Comparison of ENCODE assay signal across 13 cellular contexts in genomic region chr16:49664221-49665215, GRCh38.
A peak's percentile ranks its signal among the peaks of the same experiment; 100 is the strongest.
DNase-seq lines count a peak whose midpoint lies in the region; TF ChIP-seq lines count a peak whose summit lies in the region.
"Had no signal": no experiment of that assay in that cellular context is flagged by ENCODE, and none has a peak within 500 bp of the region (broad histone marks: within the 10 kb centered on the region; RNA-seq: fewer than 3 reads in every experiment).

No MANE protein-coding gene starts in this region.

- H3K4me1 Mint-ChIP-seq in activated T-cell treated with anti-CD3 and anti-CD28 coated beads, Interleukin-2, amount 50 U/mL, for 24 hours (ENCODE audit: low read depth): no peaks in the 10 kb centered on the region
- H3K4me1 Mint-ChIP-seq: activated naive CD4-positive, alpha-beta T cell treated with anti-CD3 and anti-CD28 coated beads, Interleukin-2, amount 10 ng/mL, durations not matched to agents 7 days and 5 days; naive thymus-derived CD4-positive, alpha-beta T cell had no signal

- peaks cover 31% of the 10 kb centered on the region for H3K4me1 ChIP-seq in HUES6 (ENCODE audit: control insufficient read depth, insufficient read depth, low read length)
- peaks cover 21 to 63% (median 49%) of the 10 kb centered on the region in 4 donors for H3K4me1 ChIP-seq in esophagus muscularis mucosa
- H3K4me1 ChIP-seq in mucosa of rectum (ENCODE audit: control insufficient read depth in 2 of 2, insufficient read depth in 2 of 2, low read length in 2 of 2): peaks cover 5 to 14% of the 10 kb centered on the region in 2 donors
- H3K4me1 ChIP-seq in suprapubic skin: peaks cover 28% of the 10 kb centered on the region

- no peaks in the 10 kb centered on the region for H3K9me3 Mint-ChIP-seq in activated T-cell treated with anti-CD3 and anti-CD28 coated beads, Interleukin-2, amount 50 U/mL, for 24 hours
- H3K9me3 Mint-ChIP-seq: activated naive CD4-positive, alpha-beta T cell treated with anti-CD3 and anti-CD28 coated beads, Interleukin-2, amount 10 ng/mL, durations not matched to agents 7 days and 5 days; naive thymus-derived CD4-positive, alpha-beta T cell had no signal

- no peak overlapping the region for H3K27ac Mint-ChIP-seq in activated T-cell treated with anti-CD3 and anti-CD28 coated beads, Interleukin-2, amount 50 U/mL, for 24 hours
- H3K27ac Mint-ChIP-seq: activated naive CD4-positive, alpha-beta T cell treated with anti-CD3 and anti-CD28 coated beads, Interleukin-2, amount 10 ng/mL, durations not matched to agents 7 days and 5 days had no signal

- TF ChIP-seq EP300 in esophagus muscularis mucosa (IDR thresholded peaks at IDR 0.05): no peak
- no peak for TF ChIP-seq EP300 in suprapubic skin (IDR thresholded peaks at IDR 0.05)

- no peak overlapping the region for H3K4me3 Mint-ChIP-seq in activated T-cell treated with anti-CD3 and anti-CD28 coated beads, Interleukin-2, amount 50 U/mL, for 24 hours
- H3K4me3 Mint-ChIP-seq: activated naive CD4-positive, alpha-beta T cell treated with anti-CD3 and anti-CD28 coated beads, Interleukin-2, amount 10 ng/mL, durations not matched to agents 7 days and 5 days; naive thymus-derived CD4-positive, alpha-beta T cell had no signal

- H3K4me3 ChIP-seq in HUES6 (ENCODE audit: low read depth, low read length): no peak overlapping the region
- peak overlapping the region; percentile 40 to 48 (median 42) for H3K4me3 ChIP-seq in esophagus muscularis mucosa
- H3K4me3 ChIP-seq in mucosa of rectum (ENCODE audit: low read length in 2 of 2): peak overlapping the region in 1 of 2 donors; percentile 27
- H3K4me3 ChIP-seq in suprapubic skin: peak overlapping the region; percentile 26
- H3K4me3 ChIP-seq: HAP-1 had no signal

- H3K9me3 ChIP-seq in HUES6 (ENCODE audit: control insufficient read depth, insufficient read depth, low read depth, low read length): no peaks in the 10 kb centered on the region
- no peaks in the 10 kb centered on the region for H3K9me3 ChIP-seq in esophagus muscularis mucosa
- H3K9me3 ChIP-seq in mucosa of rectum (ENCODE audit: control insufficient read depth in 2 of 2, low read length in 2 of 2): no peaks in the 10 kb centered on the region
- no peaks in the 10 kb centered on the region for H3K9me3 ChIP-seq in suprapubic skin
- H3K9me3 ChIP-seq: HAP-1 had no signal

- TF ChIP-seq POLR2A in esophagus muscularis mucosa (IDR thresholded peaks at IDR 0.05; ENCODE audit: low read depth): no peak
- no peak for TF ChIP-seq POLR2A in suprapubic skin (IDR thresholded peaks at IDR 0.05)

- peak overlapping the region; percentile 6 for H3K9ac ChIP-seq in HUES6 (ENCODE audit: low read length)
- peak overlapping the region in 1 of 2 donors; percentile 27 for H3K9ac ChIP-seq in mucosa of rectum (ENCODE audit: low read depth in 1 of 2, low read length in 2 of 2)

- H3K36me3 ChIP-seq in HUES6 (ENCODE audit: control insufficient read depth, insufficient read depth, low read length): no peaks in the 10 kb centered on the region
- no peaks in the 10 kb centered on the region for H3K36me3 ChIP-seq in esophagus muscularis mucosa
- H3K36me3 ChIP-seq in mucosa of rectum (ENCODE audit: control insufficient read depth in 2 of 2, insufficient read depth in 2 of 2, low read length in 2 of 2): no peaks in the 10 kb centered on the region
- H3K36me3 ChIP-seq in suprapubic skin: no peaks in the 10 kb centered on the region
- H3K36me3 ChIP-seq: HAP-1 had no signal

- 51% methylated on average over 35 of the region's 37 CpGs for WGBS in esophagus muscularis mucosa
- 60% methylated on average over 32 of the region's 37 CpGs for WGBS in suprapubic skin

- TF ChIP-seq CTCF in esophagus muscularis mucosa (IDR thresholded peaks at IDR 0.05) (no peak), suprapubic skin (IDR thresholded peaks at IDR 0.05) (no peak), GM10266 (IDR thresholded peaks at IDR 0.05; ENCODE audit: control insufficient read depth, insufficient read depth, low read depth, missing control alignments) (no peak)

- no peak for DNase-seq in esophagus muscularis mucosa (ENCODE audit: extremely low spot score)
- peak in 1 of 2 donors; percentile 72 for DNase-seq in suprapubic skin (ENCODE audit: low spot score in 2 of 2)
- no peak for DNase-seq in NCI-H1092 (lab: John Stamatoyannopoulos, UW)
- DNase-seq in activated T-cell treated with anti-CD3 and anti-CD28 coated beads, Interleukin-2, amount 50 U/mL, for 24 hours: no peak
- no peak for DNase-seq in GM10266 (ENCODE audit: extremely low spot score)
- no peak for DNase-seq in COR-L47 (lab: John Stamatoyannopoulos, UW)
- DNase-seq: activated naive CD4-positive, alpha-beta T cell treated with anti-CD3 and anti-CD28 coated beads, Interleukin-2, amount 10 ng/mL, durations not matched to agents 7 days and 5 days; naive thymus-derived CD4-positive, alpha-beta T cell; SIG-M5; stimulated activated CD4-positive, alpha-beta T cell treated with anti-CD3 and anti-CD28 coated beads, Interleukin-12 subunit alpha, Interleukin-12 subunit beta, amount 100 ng/mL, for 4 hours had no signal

- no peaks in the 10 kb centered on the region for H3K36me3 Mint-ChIP-seq in activated T-cell treated with anti-CD3 and anti-CD28 coated beads, Interleukin-2, amount 50 U/mL, for 24 hours (ENCODE audit: low read depth)
- H3K36me3 Mint-ChIP-seq: activated naive CD4-positive, alpha-beta T cell treated with anti-CD3 and anti-CD28 coated beads, Interleukin-2, amount 10 ng/mL, durations not matched to agents 7 days and 5 days; naive thymus-derived CD4-positive, alpha-beta T cell had no signal

- intact Hi-C loops in esophagus muscularis mucosa (cut with DNase I): loop anchor here (5.0 kb wide), 1 partner anchor 193 kb away; the partner anchor contains the start of gene ZNF423

- H3K27me3 ChIP-seq in HUES6 (ENCODE audit: control insufficient read depth, insufficient read depth, low read length): no peaks in the 10 kb centered on the region
- no peaks in the 10 kb centered on the region for H3K27me3 ChIP-seq in esophagus muscularis mucosa
- H3K27me3 ChIP-seq in mucosa of rectum (ENCODE audit: control insufficient read depth in 2 of 2, insufficient read depth in 2 of 2, low read length in 2 of 2): no peaks in the 10 kb centered on the region
- H3K27me3 ChIP-seq in suprapubic skin: no peaks in the 10 kb centered on the region

- H3K27me3 Mint-ChIP-seq in activated T-cell treated with anti-CD3 and anti-CD28 coated beads, Interleukin-2, amount 50 U/mL, for 24 hours: no peaks in the 10 kb centered on the region

- H3K27ac ChIP-seq in HUES6 (ENCODE audit: low read depth, low read length) (no peak overlapping the region), esophagus muscularis mucosa (replicated peaks in 1 of 4) (peak overlapping the region; percentile 79 to 88 (median 84)), mucosa of rectum (ENCODE audit: low read depth in 2 of 2, low read length in 2 of 2) (peak overlapping the region; percentile 23 to 33), suprapubic skin (peak overlapping the region; percentile 81)
